In genomic region chr16:31694461-31694860, GRCh38 we compare ENCODE assay signal across 16 cellular contexts.
DNase-seq lines count a peak whose midpoint lies in the region; ATAC-seq, FAIRE-seq and TF ChIP-seq lines count a peak whose summit lies in the region.
"Had no signal": no experiment of that assay in that cellular context is flagged by ENCODE, and none has a peak within 500 bp of the region (broad histone marks: within the 10 kb centered on the region; RNA-seq: fewer than 3 reads in every experiment).

No MANE protein-coding gene starts in this region.

- POLR2A ChIA-PET in HepG2 (lab: Yijun Ruan, JAX): no interaction called here
- POLR2A ChIA-PET in K562 (lab: Yijun Ruan, JAX): no interaction called here

- H2BK120ac ChIP-seq in trophoblast cell (ENCODE audit: insufficient read depth, low read length, poor library complexity): no peak overlapping the region

- no peaks in the 10 kb centered on the region; a peak in 1 of 5 replicates for H3K27me3 ChIP-seq in HepG2 (ENCODE audit: control insufficient read depth in 1 of 2, insufficient read depth in 2 of 2, low read length in 2 of 2)
- no peaks in the 10 kb centered on the region for H3K27me3 ChIP-seq in right lobe of liver
- no peaks in the 10 kb centered on the region for H3K27me3 ChIP-seq in K562 (ENCODE audit: control insufficient read depth in 2 of 2, insufficient read depth in 2 of 2, low read length in 2 of 2)
- no peaks in the 10 kb centered on the region for H3K27me3 ChIP-seq in trophoblast cell (ENCODE audit: insufficient read depth, low read length)
- no peaks in the 10 kb centered on the region for H3K27me3 ChIP-seq in hepatocyte
- H3K27me3 ChIP-seq: BLaER1 treated with 17β-estradiol and CSF1 and Interleukin-3, amounts not matched to agents 10 nM and 100 nM had no signal

- no peaks in the 10 kb centered on the region for H3K36me3 ChIP-seq in HepG2 (replicated peaks in 1 of 2; ENCODE audit: control insufficient read depth in 1 of 2, insufficient read depth in 2 of 2, low read length in 2 of 2)
- H3K36me3 ChIP-seq in right lobe of liver: no peaks in the 10 kb centered on the region
- no peaks in the 10 kb centered on the region; the same call in 2 of the 3 replicates for H3K36me3 ChIP-seq in K562 (ENCODE audit: control insufficient read depth, insufficient read depth, low read length)
- no peaks in the 10 kb centered on the region for H3K36me3 ChIP-seq in trophoblast cell (ENCODE audit: control insufficient read depth in 1 of 2, insufficient read depth in 2 of 2, low read length in 2 of 2)
- no peaks in the 10 kb centered on the region for H3K36me3 ChIP-seq in hepatocyte (replicated peaks; ENCODE audit: insufficient read depth, low read depth)
- H3K36me3 ChIP-seq: BLaER1 treated with 17β-estradiol and CSF1 and Interleukin-3, amounts not matched to agents 10 nM and 100 nM; HAP-1 had no signal

- no peak overlapping the region for H4K12ac ChIP-seq in trophoblast cell (ENCODE audit: low read depth, low read length)

- no peaks in the 10 kb centered on the region for H4K20me1 ChIP-seq in HepG2 (ENCODE audit: insufficient read depth, low read length)
- H4K20me1 ChIP-seq in K562 (replicated peaks; ENCODE audit: control insufficient read depth, insufficient read depth, low read length): no peaks in the 10 kb centered on the region
- no peaks in the 10 kb centered on the region for H4K20me1 ChIP-seq in hepatocyte (ENCODE audit: insufficient read depth, poor library complexity, severe bottlenecking)
- H4K20me1 ChIP-seq: BLaER1 treated with 17β-estradiol and CSF1 and Interleukin-3, amounts not matched to agents 10 nM and 100 nM had no signal

- no peak overlapping the region for H3K4me3 ChIP-seq in HepG2 (replicated peaks in 1 of 3; ENCODE audit: insufficient read depth in 1 of 3, low read depth in 2 of 3, low read length in 3 of 3)
- H3K4me3 ChIP-seq in right lobe of liver: no peak overlapping the region
- no peak overlapping the region for H3K4me3 ChIP-seq in K562
- peak overlapping the region; percentile 64 for H3K4me3 ChIP-seq in trophoblast cell (ENCODE audit: low read depth, low read length)
- H3K4me3 ChIP-seq in hepatocyte: no peak overlapping the region
- H3K4me3 ChIP-seq: BLaER1 treated with 17β-estradiol and CSF1 and Interleukin-3, amounts not matched to agents 10 nM and 100 nM; HAP-1 had no signal

- H3K27ac ChIP-seq in HepG2 (ENCODE audit: extremely low read length, insufficient read depth, low read length) (no peak overlapping the region), right lobe of liver (no peak overlapping the region), K562 (ENCODE audit: extremely low read depth, low read depth, low read length) (no peak overlapping the region), trophoblast cell (ENCODE audit: low read depth, low read length) (no peak overlapping the region), hepatocyte (no peak overlapping the region)
- H3K27ac ChIP-seq: HL-60 had no signal

- H2AK5ac ChIP-seq in trophoblast cell (ENCODE audit: low read length): no peak overlapping the region

- H3K9ac ChIP-seq in HepG2 (ENCODE audit: insufficient read depth, low read depth, low read length) (no peak overlapping the region), K562 (ENCODE audit: insufficient read depth in 1 of 2, low read depth in 2 of 2, low read length in 2 of 2) (no peak overlapping the region), trophoblast cell (ENCODE audit: low read length) (no peak overlapping the region)
- H3K9ac ChIP-seq: BLaER1 treated with 17β-estradiol and CSF1 and Interleukin-3, amounts not matched to agents 10 nM and 100 nM had no signal

- H4K8ac ChIP-seq in trophoblast cell (ENCODE audit: low read depth, low read length): no peak overlapping the region

- no peak overlapping the region for H2AFZ ChIP-seq in HepG2 (ENCODE audit: low read length)
- H2AFZ ChIP-seq in K562 (ENCODE audit: low read depth, low read length): no peak overlapping the region
- no peak overlapping the region for H2AFZ ChIP-seq in trophoblast cell (ENCODE audit: insufficient read depth, low read length, poor library complexity)
- no peak overlapping the region for H2AFZ ChIP-seq in hepatocyte

- no peak overlapping the region for H2BK12ac ChIP-seq in trophoblast cell (ENCODE audit: low read length)

- no peaks in the 10 kb centered on the region for H3K9me2 ChIP-seq in hepatocyte (replicated peaks; ENCODE audit: insufficient read depth)

- peak overlapping the region; percentile 45 for H3K23ac ChIP-seq in trophoblast cell (ENCODE audit: low read length)

- TF ChIP-seq POLR2A in HepG2 (IDR thresholded peaks at IDR 0.05; ENCODE audit: insufficient read depth in 1 of 2, low read depth in 2 of 2, low read length in 2 of 2): no peak
- TF ChIP-seq POLR2A in right lobe of liver (IDR thresholded peaks at IDR 0.05): no peak
- no peak for TF ChIP-seq POLR2A in K562 (conservative IDR thresholded peaks at IDR 0.05)

- no peak overlapping the region for H3K4me2 ChIP-seq in HepG2 (ENCODE audit: low read depth, low read length)
- H3K4me2 ChIP-seq in K562 (ENCODE audit: insufficient read depth, low read length): no peak overlapping the region
- no peak overlapping the region for H3K4me2 ChIP-seq in trophoblast cell (ENCODE audit: low read length)
- H3K4me2 ChIP-seq in hepatocyte: no peak overlapping the region

- no peak for TF ChIP-seq CTCF in HepG2 (CRISPR knock-in tag; IDR thresholded peaks at IDR 0.05)
- TF ChIP-seq CTCF in right lobe of liver (IDR thresholded peaks at IDR 0.05): no peak
- no peak for TF ChIP-seq CTCF in K562 (IDR thresholded peaks at IDR 0.05 in 2 of 3, conservative IDR thresholded peaks at IDR 0.05 in 1 of 3; ENCODE audit: insufficient read depth in 2 of 3, low read depth in 1 of 3, low read length in 3 of 3)
- TF ChIP-seq CTCF in hepatocyte (IDR thresholded peaks at IDR 0.05; ENCODE audit: poor library complexity): no peak

- H3K79me2 ChIP-seq in HepG2 (ENCODE audit: insufficient read depth, low read length) (no peaks in the 10 kb centered on the region), K562 (ENCODE audit: control insufficient read depth, insufficient read depth, low read length) (no peaks in the 10 kb centered on the region), trophoblast cell (ENCODE audit: control insufficient read depth, insufficient read depth, low read length, poor library complexity) (no peaks in the 10 kb centered on the region), hepatocyte (no peaks in the 10 kb centered on the region)

- H4K91ac ChIP-seq in trophoblast cell (ENCODE audit: low read depth, low read length): no peak overlapping the region

- H3K79me1 ChIP-seq in trophoblast cell (ENCODE audit: low read length): no peaks in the 10 kb centered on the region

- intact Hi-C loops in HepG2 (cut with micrococcal nuclease; ENCODE audit: unreplicated experiment) (no loop called here), right lobe of liver (cut with DNase I) (loop anchor here in 1 of 2 donors (10.0 kb wide), 1 partner anchor 220 kb away; the partner anchor contains the start of gene TGFB1I1), K562 (cut with micrococcal nuclease) (loop anchor here (10.0 kb wide), 1 partner anchor 310 kb away; no protein-coding TSS in a partner anchor)

- H2BK5ac ChIP-seq in trophoblast cell (ENCODE audit: low read depth, low read length, poor library complexity): no peak overlapping the region

- H3K4ac ChIP-seq in trophoblast cell (ENCODE audit: low read depth, low read length): no peak overlapping the region

- H3K18ac ChIP-seq in trophoblast cell (ENCODE audit: low read length): no peak overlapping the region

- no peak for TF ChIP-seq RAD21 in HepG2 (CRISPR knock-in tag; IDR thresholded peaks at IDR 0.05)
- TF ChIP-seq RAD21 in K562 (CRISPR knock-in tag; conservative IDR thresholded peaks at IDR 0.05 in 1 of 2, IDR thresholded peaks at IDR 0.05 in 1 of 2): no peak

- no peaks in the 10 kb centered on the region for H3K9me1 ChIP-seq in K562 (ENCODE audit: control insufficient read depth, insufficient read depth, low read length)

- in situ Hi-C loops in HepG2 (cut with HindIII; ENCODE audit: extremely low pct_ligation_motif_present, low pct_unique_long_range_greater_than_20kb) (no loop called here), K562 (cut with MboI) (loop anchor here (10.0 kb wide), 3 partner anchors 240 to 740 kb away; partner anchors contain the start of genes ARMC5 and SETD1A)

- H3K9me3 ChIP-seq in HepG2 (ENCODE audit: low read length) (no peaks in the 10 kb centered on the region), right lobe of liver (no peaks in the 10 kb centered on the region), K562 (replicated peaks; ENCODE audit: control insufficient read depth, insufficient read depth, low read depth, low read length) (no peaks in the 10 kb centered on the region), trophoblast cell (ENCODE audit: insufficient read depth, low read depth, low read length) (peaks cover 5% of the 10 kb centered on the region), hepatocyte (ENCODE audit: low read depth) (no peaks in the 10 kb centered on the region)
- H3K9me3 ChIP-seq: HAP-1 had no signal

- TF ChIP-seq EP300 in HepG2 (IDR thresholded peaks at IDR 0.05; ENCODE audit: low read depth in 2 of 2, low read length in 2 of 2): no peak
- TF ChIP-seq EP300 in HepG2 (CRISPR knock-in tag; IDR thresholded peaks at IDR 0.05; ENCODE audit: borderline replicate concordance): no peak
- no peak for TF ChIP-seq EP300 in K562 (IDR thresholded peaks at IDR 0.05; ENCODE audit: low read length)

- ATAC-seq in HepG2 (no peak), right lobe of liver (no peak), K562 (no peak)
- ATAC-seq: CD8-positive, alpha-beta T cell had no signal

- CTCF ChIA-PET in HepG2 (lab: Yijun Ruan, JAX; ENCODE audit: low intra/inter-chr PET ratio, low total read pairs): no interaction called here
- CTCF ChIA-PET in K562 (lab: Yijun Ruan, JAX; ENCODE audit: low intra/inter-chr PET ratio): no interaction called here

- FAIRE-seq in HepG2 (lab: Jason Lieb, UNC) (no peak), K562 (lab: Jason Lieb, UNC) (peak; percentile 42)
- FAIRE-seq: GM19239 had no signal

- DNase-seq in HepG2 (ENCODE audit: low spot score) (no peak), right lobe of liver (no peak), K562 (ENCODE audit: extremely low read depth in 1 of 4, low spot score in 3 of 4) (no peak), trophoblast cell (no peak), ureter (ENCODE audit: low spot score) (no peak), MV-4-11 (lab: John Stamatoyannopoulos, UW) (no peak), hepatocyte (ENCODE audit: low spot score) (no peak)
- DNase-seq: 8988T; Calu3; CD8-positive, alpha-beta T cell; DMS79 treated with DMSO at 0.1 percent for 48 hours; GF-D8 had no signal

- no peak overlapping the region for H3K14ac ChIP-seq in trophoblast cell (ENCODE audit: low read length)

- BruUV-seq in HepG2 (replicated peaks; lab: Mats Ljungman, UMichigan) (no TSS peak), K562 (replicated peaks; lab: Mats Ljungman, UMichigan) (no TSS peak)

- H3K4me1 ChIP-seq in HepG2 (ENCODE audit: insufficient read depth, low read length): peaks cover 20% of the 10 kb centered on the region
- H3K4me1 ChIP-seq in right lobe of liver: no peaks in the 10 kb centered on the region
- H3K4me1 ChIP-seq in K562 (replicated peaks in 1 of 2; ENCODE audit: control insufficient read depth in 2 of 2, insufficient read depth in 2 of 2, low read length in 2 of 2): no peaks in the 10 kb centered on the region; a peak in 1 of 5 replicates
- H3K4me1 ChIP-seq in trophoblast cell (ENCODE audit: control insufficient read depth in 1 of 2, insufficient read depth in 2 of 2, low read length in 2 of 2): no peaks in the 10 kb centered on the region
- H3K4me1 ChIP-seq in hepatocyte (ENCODE audit: insufficient read depth): no peaks in the 10 kb centered on the region
- H3K4me1 ChIP-seq: HAP-1 had no signal

- 90% methylated on average over 2 of the region's 2 CpGs for WGBS in HepG2 (ENCODE audit: low lambda C conversion rate)
- 83% methylated on average over 2 of the region's 2 CpGs for WGBS in right lobe of liver (ENCODE audit: insufficient coverage, low coverage, low lambda C conversion rate, missing lambda C conversion rate)
- WGBS in K562 (ENCODE audit: insufficient coverage, low coverage, missing lambda C conversion rate): 83% methylated on average over 2 of the region's 2 CpGs
- WGBS in trophoblast cell (ENCODE audit: extremely low coverage, insufficient coverage, insufficient read length): no CpG with 5 or more reads among the region's 2 CpGs
- WGBS in hepatocyte (ENCODE audit: low lambda C conversion rate, missing lambda C conversion rate): 91% methylated on average over 2 of the region's 2 CpGs

Comparison
In these comparisons a context has a peak if more than half of its experiments do, and no peak if none do; other contexts are left out.
1. Of the 241 proteins assayed by ChIP-seq in both HepG2 and K562: peak only in HepG2: MNT and PHB2; only in K562: none; in both: none; in neither: 237; mixed calls (peak in some experiments, not most) for 2.